In the genomic region with DNA sequence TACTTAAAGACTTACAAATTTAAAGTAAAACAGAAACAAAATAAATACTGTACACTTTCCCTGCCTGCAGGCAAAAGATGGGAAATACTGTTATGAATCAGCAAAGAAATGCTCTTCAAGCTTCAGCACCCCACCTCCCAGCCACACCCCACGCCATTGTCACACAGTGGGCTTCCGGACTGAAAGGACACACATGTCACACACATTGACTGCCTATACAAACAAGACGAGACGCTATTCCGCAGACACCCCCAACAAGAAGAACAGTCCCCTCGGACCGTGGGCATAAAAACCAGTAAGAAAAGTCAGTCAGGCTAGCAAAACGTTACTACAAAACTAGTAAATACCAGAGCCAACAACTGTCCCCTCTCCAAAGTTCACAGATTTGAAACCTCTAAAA, we compare ENCODE assay signal across 8 cellular contexts. TPM values are rescaled to one million over a fixed set of nuclear protein-coding genes. Genes with fewer than 3 reads are reported as not detected.
DNase-seq lines count a peak whose midpoint lies in the region; ATAC-seq and TF ChIP-seq lines count a peak whose summit lies in the region.

No MANE protein-coding gene starts in this region.

- TF ChIP-seq CTCF in progenitor cell of endocrine pancreas (IDR thresholded peaks at IDR 0.05; ENCODE audit: unreplicated experiment), result no peak
- no peak for TF ChIP-seq CTCF in uterus (IDR thresholded peaks at IDR 0.05)

- H3K9me3 ChIP-seq in neuronal stem cell (replicated peaks in 1 of 2; ENCODE audit: control insufficient read depth in 2 of 2, insufficient read depth in 1 of 2, low read depth in 1 of 2, low read length in 2 of 2), result no peaks in the 10 kb centered on the region
- H3K9me3 ChIP-seq in uterus, result no peaks in the 10 kb centered on the region

- peaks cover 4% of the 10 kb centered on the region for H3K4me1 Mint-ChIP-seq in progenitor cell of endocrine pancreas (ENCODE audit: low read depth)

- no peak overlapping the region for H3K4me3 Mint-ChIP-seq in progenitor cell of endocrine pancreas (ENCODE audit: low read depth)

- peak; percentile 98 for ATAC-seq in HG02870 (IDR thresholded peaks at IDR 0.05; ENCODE audit: unreplicated experiment)

- no peak overlapping the region for H2AFZ ChIP-seq in neuronal stem cell (ENCODE audit: low read length)

- no peak overlapping the region for H3K4me3 ChIP-seq in neuronal stem cell (ENCODE audit: low read length in 2 of 2)
- H3K4me3 ChIP-seq in uterus, result no peak overlapping the region

- no peak overlapping the region for H3K18ac ChIP-seq in neuronal stem cell (ENCODE audit: low read length)

- H3K79me1 ChIP-seq in neuronal stem cell (ENCODE audit: low read depth, low read length), result no peaks in the 10 kb centered on the region

- H3K4ac ChIP-seq in neuronal stem cell (ENCODE audit: low read length), result no peak overlapping the region

- H3K36me3 Mint-ChIP-seq in progenitor cell of endocrine pancreas (ENCODE audit: insufficient read depth), result no peaks in the 10 kb centered on the region

- no peak overlapping the region for H3K4me2 ChIP-seq in neuronal stem cell (ENCODE audit: insufficient read depth, low read length, poor library complexity, severe bottlenecking)

- H3K23ac ChIP-seq in neuronal stem cell (ENCODE audit: low read depth, low read length, poor library complexity), result no peak overlapping the region

- no peaks in the 10 kb centered on the region for H3K27me3 ChIP-seq in neuronal stem cell (ENCODE audit: control insufficient read depth in 3 of 3, insufficient read depth in 3 of 3, low read depth in 1 of 3, low read length in 3 of 3)
- H3K27me3 ChIP-seq in uterus, result no peaks in the 10 kb centered on the region

- H3K27ac Mint-ChIP-seq in progenitor cell of endocrine pancreas, result no peak overlapping the region

- no peak overlapping the region for H2AK5ac ChIP-seq in neuronal stem cell (ENCODE audit: low read depth, low read length)

- no peak overlapping the region for H3K14ac ChIP-seq in neuronal stem cell (ENCODE audit: low read length)

- peak; percentile 49 for DNase-seq in activated CD8-positive, alpha-beta memory T cell treated with anti-CD3 and anti-CD28 coated beads, Interleukin-2, amount 50 U/mL, for 4 hours
- no peak for DNase-seq in activated CD8-positive, alpha-beta memory T cell treated with anti-CD3 and anti-CD28 coated beads for 24 hours
- DNase-seq in activated CD4-positive, alpha-beta T cell treated with anti-CD3 and anti-CD28 coated beads for 48 hours, result peak; percentile 36
- DNase-seq in stimulated activated CD4-positive, alpha-beta T cell treated with anti-CD3 and anti-CD28 coated beads, Interleukin-4, amount 100 ng/mL, for 1 hour, result peak; percentile 35
- no peak for DNase-seq in neuronal stem cell (ENCODE audit: low spot score)
- DNase-seq in progenitor cell of endocrine pancreas (ENCODE audit: low spot score, unreplicated experiment), result no peak
- no peak for DNase-seq in uterus

- H3K9ac ChIP-seq in neuronal stem cell (ENCODE audit: low read depth, low read length, poor library complexity), result no peak overlapping the region

- no peak overlapping the region for H2BK15ac ChIP-seq in neuronal stem cell (ENCODE audit: low read length)

- intact Hi-C loops in uterus (cut with DNase I; ENCODE audit: low total_unique reads), result no loop called here

- no peak overlapping the region for H4K8ac ChIP-seq in neuronal stem cell (ENCODE audit: low read depth, low read length)

- H3K4me1 ChIP-seq in neuronal stem cell (ENCODE audit: control insufficient read depth in 2 of 2, insufficient read depth in 1 of 2, low read depth in 1 of 2, low read length in 2 of 2), result peaks cover 0 to 2% of the 10 kb centered on the region in 2 donors
- no peaks in the 10 kb centered on the region for H3K4me1 ChIP-seq in uterus

- no peak overlapping the region for H3K27ac ChIP-seq in neuronal stem cell (replicated peaks; ENCODE audit: low read length)
- no peak overlapping the region for H3K27ac ChIP-seq in uterus

- no peak overlapping the region for H2BK12ac ChIP-seq in neuronal stem cell (ENCODE audit: low read length)

- H2BK5ac ChIP-seq in neuronal stem cell (ENCODE audit: low read length), result no peak overlapping the region

- H3K27me3 Mint-ChIP-seq in progenitor cell of endocrine pancreas, result peaks cover 10% of the 10 kb centered on the region

- WGBS in neuronal stem cell (ENCODE audit: extremely low coverage in 2 of 2, insufficient read length in 2 of 2, insufficient replicate concordance in 1 of 2), 2 donors, result no CpG with 5 or more reads among the region's 8 CpGs

- H4K91ac ChIP-seq in neuronal stem cell (ENCODE audit: low read depth, low read length, poor library complexity), result no peak overlapping the region

- no peaks in the 10 kb centered on the region for H3K9me3 Mint-ChIP-seq in progenitor cell of endocrine pancreas (ENCODE audit: low read depth)

- H2BK120ac ChIP-seq in neuronal stem cell (ENCODE audit: low read depth, low read length), result no peak overlapping the region

- peaks cover 0 to 1% of the 10 kb centered on the region in 2 donors for H3K36me3 ChIP-seq in neuronal stem cell (replicated peaks in 1 of 2; ENCODE audit: control insufficient read depth in 2 of 2, insufficient read depth in 2 of 2, low read length in 2 of 2)
- no peaks in the 10 kb centered on the region for H3K36me3 ChIP-seq in uterus

- no peak for TF ChIP-seq POLR2A in uterus (IDR thresholded peaks at IDR 0.05)

RNA-seq across cellular contexts. Expression of gene PARP12, which starts 22.2 kb away (rescaled TPM):
- polyA plus RNA-seq in neuronal stem cell (2013, experiment 1 of 2), result 0.32 TPM
- polyA plus RNA-seq in neuronal stem cell (2013, experiment 2 of 2), result 0.43 TPM
- 3.4 TPM in 2 replicates for total RNA-seq in progenitor cell of endocrine pancreas
- total RNA-seq in uterus, result 10 to 100 TPM; 22.5 to 89.5 (median 50.7) TPM

Comparison
In these comparisons a context has a peak if more than half of its experiments do, and no peak if none do; other contexts are left out.
1. DNase-seq: peak in activated CD8-positive, alpha-beta memory T cell treated with anti-CD3 and anti-CD28 coated beads, Interleukin-2, amount 50 U/mL, for 4 hours (single experiment), activated CD4-positive, alpha-beta T cell treated with anti-CD3 and anti-CD28 coated beads for 48 hours (single experiment) and stimulated activated CD4-positive, alpha-beta T cell treated with anti-CD3 and anti-CD28 coated beads, Interleukin-4, amount 100 ng/mL, for 1 hour (single experiment); none in activated CD8-positive, alpha-beta memory T cell treated with anti-CD3 and anti-CD28 coated beads for 24 hours (single experiment), neuronal stem cell (single experiment), progenitor cell of endocrine pancreas (single experiment) and uterus (0 of 2).